8 cellular contexts compared by ENCODE assay signal in the genomic region with DNA sequence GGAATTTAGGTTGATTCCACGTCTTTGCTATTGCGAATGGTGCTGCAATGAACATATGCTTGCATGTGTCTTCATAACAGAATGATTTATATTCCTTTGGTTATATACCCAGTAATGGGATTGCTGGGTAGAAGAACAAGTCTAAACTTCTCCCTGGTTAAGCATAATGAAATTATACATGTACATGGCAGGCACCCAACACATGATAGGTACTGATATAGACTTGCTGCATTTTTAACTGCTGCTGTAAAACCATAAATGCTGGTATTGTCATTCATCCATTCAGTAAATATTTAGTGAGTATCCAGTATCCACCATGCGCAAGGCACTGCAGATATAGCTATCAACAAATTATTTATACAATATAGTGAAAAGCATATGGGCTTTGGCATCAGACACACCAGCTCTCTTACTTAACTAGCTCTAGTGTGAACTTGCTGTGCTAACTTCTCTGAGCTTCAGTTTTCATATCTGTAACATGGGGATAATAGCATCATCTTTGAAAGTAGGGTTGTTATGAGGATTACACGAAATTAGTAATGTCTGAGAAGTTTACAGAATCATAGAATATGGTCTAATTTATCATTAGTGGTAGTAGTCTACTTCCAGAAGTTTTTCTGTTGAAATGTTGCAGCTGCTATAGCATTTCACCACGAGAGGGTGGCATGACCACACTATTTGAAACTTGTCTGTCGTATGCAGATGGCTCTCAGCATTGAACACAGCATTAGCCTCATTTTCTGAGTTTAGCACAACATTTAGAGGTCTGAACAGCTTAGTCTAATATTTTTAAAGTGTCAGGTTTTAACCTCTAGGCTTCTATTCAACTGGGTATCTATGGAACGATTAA. TPM values are rescaled to one million over a fixed set of nuclear protein-coding genes. Genes with fewer than 3 reads are reported as not detected.
DNase-seq lines count a peak whose midpoint lies in the region; ATAC-seq, FAIRE-seq and TF ChIP-seq lines count a peak whose summit lies in the region.

No MANE protein-coding gene starts in this region.

- in situ Hi-C loops in K562 (cut with MboI): no loop called here

- no peaks in the 10 kb centered on the region for H3K9me1 ChIP-seq in K562 (ENCODE audit: control insufficient read depth, insufficient read depth, low read length)

- FAIRE-seq in K562 (lab: Jason Lieb, UNC): peak; percentile 72

- WGBS in K562 (ENCODE audit: insufficient coverage, low coverage, missing lambda C conversion rate): 0% methylated on average over 7 of the region's 7 CpGs

- H3K9me3 ChIP-seq in Loucy (ENCODE audit: insufficient read depth, low read depth, low read length) (no peaks in the 10 kb centered on the region), K562 (replicated peaks; ENCODE audit: control insufficient read depth, insufficient read depth, low read depth, low read length) (no peaks in the 10 kb centered on the region), left lung (no peaks in the 10 kb centered on the region)

- intact Hi-C loops in K562 (cut with micrococcal nuclease): no loop called here
- intact Hi-C loops in left lung (cut with DNase I): no loop called here

- H3K4me1 ChIP-seq in GM23338 (ENCODE audit: insufficient read depth) (peaks cover 22% of the 10 kb centered on the region), Loucy (ENCODE audit: insufficient read depth, low read length, poor library complexity, severe bottlenecking) (no peaks in the 10 kb centered on the region), K562 (replicated peaks in 1 of 2; ENCODE audit: control insufficient read depth in 2 of 2, insufficient read depth in 2 of 2, low read length in 2 of 2) (no peaks in the 10 kb centered on the region), left lung (no peaks in the 10 kb centered on the region)

- H3K79me2 ChIP-seq in GM23338 (replicated peaks; ENCODE audit: insufficient read depth) (no peaks in the 10 kb centered on the region), Loucy (ENCODE audit: insufficient read depth, low read length) (no peaks in the 10 kb centered on the region), K562 (ENCODE audit: control insufficient read depth, insufficient read depth, low read length) (no peaks in the 10 kb centered on the region)

- H2AFZ ChIP-seq in GM23338 (no peak overlapping the region), Loucy (ENCODE audit: low read length) (no peak overlapping the region), K562 (ENCODE audit: low read depth, low read length) (no peak overlapping the region)

- H3K4me3 Mint-ChIP-seq in activated naive CD8-positive, alpha-beta T cell treated with anti-CD3 and anti-CD28 coated beads, Interleukin-2, amount 50 U/mL, for 24 hours: no peak overlapping the region
- no peak overlapping the region for H3K4me3 Mint-ChIP-seq in activated naive CD8-positive, alpha-beta T cell treated with anti-CD3 and anti-CD28 coated beads for 36 hours
- H3K4me3 Mint-ChIP-seq in GM23338: no peak overlapping the region

- H3K9ac ChIP-seq in Loucy (ENCODE audit: low read depth, low read length, poor library complexity, severe bottlenecking): no peak overlapping the region
- H3K9ac ChIP-seq in K562 (ENCODE audit: insufficient read depth in 1 of 2, low read depth in 2 of 2, low read length in 2 of 2): no peak overlapping the region

- POLR2A ChIA-PET in K562 (lab: Yijun Ruan, JAX): interaction anchor here (0.6 kb wide), 1 partner anchor 34 kb away, joined by 3 read pairs; no protein-coding TSS in a partner anchor

- peak; percentile 54 to 73 for TF ChIP-seq RAD21 in K562 (CRISPR knock-in tag; conservative IDR thresholded peaks at IDR 0.05 in 1 of 2, IDR thresholded peaks at IDR 0.05 in 1 of 2)

- H3K27ac ChIP-seq in GM23338 (ENCODE audit: low read depth): no peak overlapping the region
- H3K27ac ChIP-seq in K562 (ENCODE audit: extremely low read depth, low read depth, low read length): no peak overlapping the region
- no peak overlapping the region for H3K27ac ChIP-seq in left lung

- TF ChIP-seq CTCF in GM23338 (conservative IDR thresholded peaks at IDR 0.05; ENCODE audit: low read depth in 2 of 2) (peak; percentile 71 to 77), Loucy (conservative IDR thresholded peaks at IDR 0.05; ENCODE audit: low read length) (peak; percentile 68), K562 (IDR thresholded peaks at IDR 0.05 in 2 of 3, conservative IDR thresholded peaks at IDR 0.05 in 1 of 3; ENCODE audit: insufficient read depth in 2 of 3, low read depth in 1 of 3, low read length in 3 of 3) (peak; percentile 23 to 66 (median 49); a peak in 4 of 6 replicates), left lung (IDR thresholded peaks at IDR 0.05) (no peak)

- H4K20me1 ChIP-seq in GM23338 (replicated peaks; ENCODE audit: insufficient read depth) (no peaks in the 10 kb centered on the region), Loucy (ENCODE audit: insufficient read depth, low read length, poor library complexity, severe bottlenecking) (no peaks in the 10 kb centered on the region), K562 (replicated peaks; ENCODE audit: control insufficient read depth, insufficient read depth, low read length) (no peaks in the 10 kb centered on the region)

- H3K36me3 ChIP-seq in GM23338 (ENCODE audit: insufficient read depth): no peaks in the 10 kb centered on the region
- no peaks in the 10 kb centered on the region for H3K36me3 ChIP-seq in Loucy (ENCODE audit: insufficient read depth, low read length)
- H3K36me3 ChIP-seq in K562 (ENCODE audit: control insufficient read depth, insufficient read depth, low read length): no peaks in the 10 kb centered on the region
- H3K36me3 ChIP-seq in left lung: no peaks in the 10 kb centered on the region

- H3K4me1 Mint-ChIP-seq in activated naive CD8-positive, alpha-beta T cell treated with anti-CD3 and anti-CD28 coated beads, Interleukin-2, amount 50 U/mL, for 24 hours: no peaks in the 10 kb centered on the region
- no peaks in the 10 kb centered on the region for H3K4me1 Mint-ChIP-seq in activated naive CD8-positive, alpha-beta T cell treated with anti-CD3 and anti-CD28 coated beads for 36 hours
- H3K4me1 Mint-ChIP-seq in GM23338: peaks cover 22% of the 10 kb centered on the region

- no peak overlapping the region for H3K27ac Mint-ChIP-seq in activated naive CD8-positive, alpha-beta T cell treated with anti-CD3 and anti-CD28 coated beads, Interleukin-2, amount 50 U/mL, for 24 hours
- H3K27ac Mint-ChIP-seq in activated naive CD8-positive, alpha-beta T cell treated with anti-CD3 and anti-CD28 coated beads for 36 hours: no peak overlapping the region
- no peak overlapping the region for H3K27ac Mint-ChIP-seq in GM23338

- TF ChIP-seq EP300 in K562 (IDR thresholded peaks at IDR 0.05; ENCODE audit: low read length): no peak

- H3K36me3 Mint-ChIP-seq in activated naive CD8-positive, alpha-beta T cell treated with anti-CD3 and anti-CD28 coated beads, Interleukin-2, amount 50 U/mL, for 24 hours (ENCODE audit: low read depth): no peaks in the 10 kb centered on the region
- no peaks in the 10 kb centered on the region for H3K36me3 Mint-ChIP-seq in activated naive CD8-positive, alpha-beta T cell treated with anti-CD3 and anti-CD28 coated beads for 36 hours
- H3K36me3 Mint-ChIP-seq in GM23338 (ENCODE audit: low read depth): no peaks in the 10 kb centered on the region

- H3K9me2 ChIP-seq in GM23338 (ENCODE audit: insufficient read depth) (no peaks in the 10 kb centered on the region), Loucy (replicated peaks; ENCODE audit: low read depth, low read length) (no peaks in the 10 kb centered on the region)

- H3K4me2 ChIP-seq in GM23338 (no peak overlapping the region), Loucy (ENCODE audit: low read depth, low read length, poor library complexity, severe bottlenecking) (no peak overlapping the region), K562 (ENCODE audit: insufficient read depth, low read length) (no peak overlapping the region)

- no peak for TF ChIP-seq POLR2A in K562 (conservative IDR thresholded peaks at IDR 0.05)

- no TSS peak for BruUV-seq in K562 (replicated peaks; lab: Mats Ljungman, UMichigan)

- peaks cover 9% of the 10 kb centered on the region for H3K27me3 Mint-ChIP-seq in activated naive CD8-positive, alpha-beta T cell treated with anti-CD3 and anti-CD28 coated beads, Interleukin-2, amount 50 U/mL, for 24 hours
- peaks cover 5% of the 10 kb centered on the region for H3K27me3 Mint-ChIP-seq in activated naive CD8-positive, alpha-beta T cell treated with anti-CD3 and anti-CD28 coated beads for 36 hours
- peaks cover 5% of the 10 kb centered on the region for H3K27me3 Mint-ChIP-seq in GM23338 (ENCODE audit: insufficient read depth, low read depth, poor library complexity)

- no peak for ATAC-seq in activated naive CD8-positive, alpha-beta T cell treated with anti-CD3 and anti-CD28 coated beads, Interleukin-2, amount 50 U/mL, for 24 hours
- peak; percentile 27; the same call in 2 of the 3 replicates for ATAC-seq in GM23338
- ATAC-seq in K562: peak; percentile 76
- peak; percentile 40 for ATAC-seq in left lung

- CTCF ChIA-PET in K562 (lab: Yijun Ruan, JAX; ENCODE audit: low intra/inter-chr PET ratio): no interaction called here

- no peaks in the 10 kb centered on the region for H3K27me3 ChIP-seq in GM23338 (ENCODE audit: insufficient read depth)
- no peaks in the 10 kb centered on the region for H3K27me3 ChIP-seq in Loucy (ENCODE audit: insufficient read depth, low read length, poor library complexity, severe bottlenecking)
- H3K27me3 ChIP-seq in K562 (ENCODE audit: control insufficient read depth in 2 of 2, insufficient read depth in 2 of 2, low read length in 2 of 2): no peaks in the 10 kb centered on the region
- peaks cover 0 to 5% of the 10 kb centered on the region in 2 donors for H3K27me3 ChIP-seq in left lung

- DNase-seq in activated naive CD8-positive, alpha-beta T cell treated with anti-CD3 and anti-CD28 coated beads, Interleukin-2, amount 50 U/mL, for 24 hours: peak; percentile 9
- no peak for DNase-seq in activated naive CD8-positive, alpha-beta T cell treated with anti-CD3 and anti-CD28 coated beads for 36 hours
- DNase-seq in GM23338 (ENCODE audit: low spot score): peak; percentile 57
- peak; percentile 13 to 31 (median 16) for DNase-seq in K562 (ENCODE audit: extremely low read depth in 1 of 4, low spot score in 3 of 4)
- DNase-seq in left lung: no peak
- DNase-seq in germinal center (ENCODE audit: low spot score): no peak
- no peak for DNase-seq in GM19238 (ENCODE audit: insufficient read length, low spot score)

- no peak overlapping the region for H3K4me3 ChIP-seq in GM23338
- no peak overlapping the region for H3K4me3 ChIP-seq in Loucy (ENCODE audit: low read length, poor library complexity, severe bottlenecking)
- H3K4me3 ChIP-seq in K562: no peak overlapping the region
- no peak overlapping the region for H3K4me3 ChIP-seq in left lung

- H3K9me3 Mint-ChIP-seq in activated naive CD8-positive, alpha-beta T cell treated with anti-CD3 and anti-CD28 coated beads, Interleukin-2, amount 50 U/mL, for 24 hours: no peaks in the 10 kb centered on the region
- no peaks in the 10 kb centered on the region for H3K9me3 Mint-ChIP-seq in activated naive CD8-positive, alpha-beta T cell treated with anti-CD3 and anti-CD28 coated beads for 36 hours
- no peaks in the 10 kb centered on the region for H3K9me3 Mint-ChIP-seq in GM23338

- H3F3A ChIP-seq in GM23338 (replicated peaks; ENCODE audit: low read depth) (no peaks in the 10 kb centered on the region), Loucy (ENCODE audit: low read depth) (no peaks in the 10 kb centered on the region)

RNA-seq across cellular contexts. Expression of a gene that starts 32.0 kb away (rescaled TPM):
- total RNA-seq in activated naive CD8-positive, alpha-beta T cell treated with anti-CD3 and anti-CD28 coated beads for 36 hours: 10 to 100 TPM; 56.0 to 58.7 TPM
- 19.3 and 20.6 TPM in 2 replicates for total RNA-seq in GM23338 (2014; rRNA removed; shearing (Covaris generic))
- polyA plus RNA-seq in GM23338 (2016; fragmentation: Nextera tagmentation; extraction: Ambion mirVana) (22.6 and 22.8 TPM in 2 replicates), K562 (2011; rRNA removed) (8.0 and 8.4 TPM in 2 replicates), K562 (2014; fragmentation: Illumina TruSeq; extraction: Trizol) (12.3 and 13.6 TPM in 2 replicates), K562 (2014; fragmentation: Nextera tagmentation; extraction: Ambion mirVana) (10 to 100 TPM in 1 of 2 experiments, 1 to 10 TPM in 1; 7.7 to 10.1 TPM), K562 (2014; rRNA removed) (8.2 and 8.8 TPM in 2 replicates)
- 28.6 and 68.3 TPM in 2 replicates for total RNA-seq in K562 (2011; cell fraction: chromatin; rRNA removed; ENCODE audit: low replicate concordance)
- total RNA-seq in K562 (2011; cell fraction: nucleolus; rRNA removed): 14.0 and 20.4 TPM in 2 replicates
- 44.9 and 84.4 TPM in 2 replicates for total RNA-seq in K562 (2011; cell fraction: nucleoplasm; rRNA removed)
- total RNA-seq in K562 (2014; rRNA removed) (11.7 and 15.5 TPM in 2 replicates), K562 (2014; rRNA removed; fragmentation: Illumina TruSeq; extraction: Trizol) (15.6 and 15.8 TPM in 2 replicates), K562 (2015; rRNA removed; fragmentation: Illumina TruSeq; extraction: Trizol) (14.0 and 15.8 TPM in 2 replicates), K562 (2021) (21.1 and 23.3 TPM in 2 replicates), left lung (100 to 1,000 TPM in 1 of 2 donors, 10 to 100 TPM in 1; 99.7 to 112 TPM)
- 2.2 and 6.0 TPM in 2 replicates for polyA plus RNA-seq in K562 (2011; cell fraction: cytosol; rRNA removed)
- polyA plus RNA-seq in K562 (2011; cell fraction: nucleus; rRNA removed): 14.0 and 14.5 TPM in 2 replicates
- 13.5 and 33.8 TPM in 2 replicates for polyA plus RNA-seq in K562 (2012)
- polyA minus RNA-seq in K562 (2011; rRNA and poly(A)+ RNA removed): 17.7 and 24.5 TPM in 2 replicates
- polyA minus RNA-seq in K562 (2011; cell fraction: cytosol; rRNA and poly(A)+ RNA removed): 7.8 and 9.6 TPM in 2 replicates
- polyA minus RNA-seq in K562 (2011; cell fraction: nucleus; rRNA and poly(A)+ RNA removed): 11.6 and 19.5 TPM in 2 replicates

Comparison
In these comparisons a context has a peak if more than half of its experiments do, and no peak if none do; other contexts are left out.
1. DNase-seq: peak in activated naive CD8-positive, alpha-beta T cell treated with anti-CD3 and anti-CD28 coated beads, Interleukin-2, amount 50 U/mL, for 24 hours (single experiment), GM23338 (single experiment) and K562 (4 of 4); none in activated naive CD8-positive, alpha-beta T cell treated with anti-CD3 and anti-CD28 coated beads for 36 hours (single experiment), left lung (0 of 2), germinal center (single experiment) and GM19238 (single experiment).
2. CTCF ChIP-seq: peak in GM23338 (2 of 2), Loucy (single experiment) and K562 (3 of 3); none in left lung (0 of 2).